ENCODE assay signal across 1 cellular context in the genomic region with DNA sequence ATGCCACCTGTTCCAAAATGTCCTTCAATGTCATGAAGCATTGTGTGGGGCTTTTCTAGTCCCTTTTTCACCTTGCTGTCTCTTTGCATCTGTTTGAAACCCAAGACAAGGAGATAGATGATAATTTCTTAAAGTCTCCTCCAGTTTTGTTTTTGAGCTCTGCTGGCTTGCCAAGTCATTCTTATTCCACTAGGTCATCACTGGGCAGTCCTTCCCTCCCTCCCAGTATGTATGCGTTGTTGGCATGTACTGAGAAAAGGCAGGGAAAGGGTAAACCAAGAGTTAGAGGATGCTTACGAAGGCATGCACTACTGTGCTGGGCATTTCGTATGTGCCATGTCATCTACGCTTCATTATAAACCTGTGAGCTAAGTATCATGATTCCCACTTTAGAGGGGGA.
TF ChIP-seq lines count a peak whose summit lies in the region.

No MANE protein-coding gene starts in this region.

TF ChIP-seq in WTC11, 78 proteins besides CTCF, POLR2A, EP300 and RAD21 (continued from another document):
- TF ChIP-seq, protein P1, sequence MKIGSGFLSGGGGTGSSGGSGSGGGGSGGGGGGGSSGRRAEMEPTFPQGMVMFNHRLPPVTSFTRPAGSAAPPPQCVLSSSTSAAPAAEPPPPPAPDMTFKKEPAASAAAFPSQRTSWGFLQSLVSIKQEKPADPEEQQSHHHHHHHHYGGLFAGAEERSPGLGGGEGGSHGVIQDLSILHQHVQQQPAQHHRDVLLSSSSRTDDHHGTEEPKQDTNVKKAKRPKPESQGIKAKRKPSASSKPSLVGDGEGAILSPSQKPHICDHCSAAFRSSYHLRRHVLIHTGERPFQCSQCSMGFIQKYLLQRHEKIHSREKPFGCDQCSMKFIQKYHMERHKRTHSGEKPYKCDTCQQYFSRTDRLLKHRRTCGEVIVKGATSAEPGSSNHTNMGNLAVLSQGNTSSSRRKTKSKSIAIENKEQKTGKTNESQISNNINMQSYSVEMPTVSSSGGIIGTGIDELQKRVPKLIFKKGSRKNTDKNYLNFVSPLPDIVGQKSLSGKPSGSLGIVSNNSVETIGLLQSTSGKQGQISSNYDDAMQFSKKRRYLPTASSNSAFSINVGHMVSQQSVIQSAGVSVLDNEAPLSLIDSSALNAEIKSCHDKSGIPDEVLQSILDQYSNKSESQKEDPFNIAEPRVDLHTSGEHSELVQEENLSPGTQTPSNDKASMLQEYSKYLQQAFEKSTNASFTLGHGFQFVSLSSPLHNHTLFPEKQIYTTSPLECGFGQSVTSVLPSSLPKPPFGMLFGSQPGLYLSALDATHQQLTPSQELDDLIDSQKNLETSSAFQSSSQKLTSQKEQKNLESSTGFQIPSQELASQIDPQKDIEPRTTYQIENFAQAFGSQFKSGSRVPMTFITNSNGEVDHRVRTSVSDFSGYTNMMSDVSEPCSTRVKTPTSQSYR (CRISPR knock-in tag; IDR thresholded peaks at IDR 0.05): no peak
- TF ChIP-seq GRHL2 (CRISPR knock-in tag; IDR thresholded peaks at IDR 0.05; ENCODE audit: insufficient replicate concordance, severe bottlenecking): no peak
